ENCODE assay signal across 18 cellular contexts in the genomic region with DNA sequence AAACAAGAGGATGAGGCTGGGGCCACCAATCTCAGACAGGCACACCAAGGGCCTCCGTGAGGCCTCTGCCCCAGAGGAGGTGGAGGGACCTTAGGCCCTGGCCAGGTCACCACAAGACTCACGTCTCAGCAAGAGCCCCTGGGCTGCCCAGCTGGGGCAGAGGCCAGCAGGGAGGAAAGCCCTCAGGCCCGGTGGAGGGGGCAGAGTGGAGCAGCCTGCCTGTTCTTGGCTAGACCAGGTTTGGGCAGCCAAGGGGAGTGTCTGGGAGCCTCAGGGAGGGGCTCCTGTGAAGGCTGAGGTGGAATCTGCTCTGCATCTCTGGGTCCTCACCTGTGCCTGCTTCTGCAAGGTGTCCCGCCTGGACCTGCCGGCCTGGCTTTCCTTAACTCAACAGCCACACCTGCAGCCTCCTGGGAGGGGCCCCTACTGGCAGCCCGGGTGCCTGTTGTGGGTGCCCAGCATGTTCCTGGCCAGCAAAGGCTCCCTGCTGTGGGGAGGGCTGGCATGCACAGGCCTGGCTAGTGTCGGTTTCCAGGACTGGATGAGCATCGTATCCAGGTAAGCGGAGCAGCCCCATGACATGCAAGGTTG. TPM values are rescaled to one million over a fixed set of nuclear protein-coding genes. Genes with fewer than 3 reads are reported as not detected.
DNase-seq lines count a peak whose midpoint lies in the region; ATAC-seq, FAIRE-seq and TF ChIP-seq lines count a peak whose summit lies in the region.
"Had no signal": no experiment of that assay in that cellular context is flagged by ENCODE, and none has a peak within 500 bp of the region (broad histone marks: within the 10 kb centered on the region; RNA-seq: fewer than 3 reads in every experiment).

No MANE protein-coding gene starts in this region.

- H3K27me3 Mint-ChIP-seq in activated T-cell treated with anti-CD3 and anti-CD28 coated beads, Interleukin-2, amount 50 U/mL, for 24 hours, result no peaks in the 10 kb centered on the region

- in situ Hi-C loops in mammary epithelial cell (cut with MboI; ENCODE audit: low sequenced_read_pairs in 2 of 2), result no loop called here

- TF ChIP-seq CTCF in mammary epithelial cell (conservative IDR thresholded peaks at IDR 0.05 in 1 of 2, IDR thresholded peaks at IDR 0.05 in 1 of 2; ENCODE audit: extremely low read depth in 1 of 2, insufficient read depth in 1 of 2, low read depth in 1 of 2, low read length in 2 of 2) (peak in 1 of 2 donors; percentile 31), kidney (IDR thresholded peaks at IDR 0.05; ENCODE audit: borderline replicate concordance, extremely low read depth, insufficient read depth) (no peak)

- no peaks in the 10 kb centered on the region for H4K20me1 ChIP-seq in mammary epithelial cell (ENCODE audit: insufficient read depth, low read length)

- H3K4me2 ChIP-seq in mammary epithelial cell (ENCODE audit: insufficient read depth, low read depth, low read length), result no peak overlapping the region
- H3K4me2 ChIP-seq: A549 had no signal

- H3K36me3 Mint-ChIP-seq in activated T-cell treated with anti-CD3 and anti-CD28 coated beads, Interleukin-2, amount 50 U/mL, for 24 hours (ENCODE audit: low read depth), result peaks cover 94% of the 10 kb centered on the region

- FAIRE-seq in kidney (lab: Jason Lieb, UNC), result no peak
- FAIRE-seq: A549, H54, HepG2 had no signal

- H2AFZ ChIP-seq in mammary epithelial cell (ENCODE audit: low read depth, low read length), result no peak overlapping the region

- no peak overlapping the region for H3K4me3 Mint-ChIP-seq in activated T-cell treated with anti-CD3 and anti-CD28 coated beads, Interleukin-2, amount 50 U/mL, for 24 hours

- H3K4me1 ChIP-seq in mammary epithelial cell (ENCODE audit: insufficient read depth, low read length) (peaks cover 5% of the 10 kb centered on the region), kidney (ENCODE audit: control insufficient read depth in 1 of 2, insufficient read depth in 1 of 2, low read depth in 1 of 2, low read length in 2 of 2) (no peaks in the 10 kb centered on the region), aorta (ENCODE audit: control insufficient read depth in 1 of 2, insufficient read depth in 2 of 2, low read length in 2 of 2) (no peaks in the 10 kb centered on the region)
- H3K4me1 ChIP-seq: A549 had no signal

- DNase-seq in activated T-cell treated with anti-CD3 and anti-CD28 coated beads, Interleukin-2, amount 50 U/mL, for 24 hours, result no peak
- DNase-seq in activated T-cell treated with anti-CD3 and anti-CD28 coated beads, Interleukin-2, amount 50 U/mL, for 1 hour, result no peak
- DNase-seq in mammary epithelial cell, result peak; percentile 58
- DNase-seq in kidney, result peak; percentile 53
- peak; percentile 21 to 53 for DNase-seq in aorta
- no peak for DNase-seq in SHP77 (lab: John Stamatoyannopoulos, UW)
- DNase-seq in pons (ENCODE audit: low spot score), result no peak
- DNase-seq: DMS53, MM.1S, NCI-H1105, NCI-H187 treated with DMSO at 0.1 percent for 48 hours, NCI-H2171 treated with DMSO at 0.1 percent for 48 hours, NCI-H526 treated with DMSO at 0.1 percent for 48 hours had no signal

- H3K36me3 ChIP-seq in mammary epithelial cell (ENCODE audit: insufficient read depth, low read length) (peaks cover 13% of the 10 kb centered on the region), kidney (ENCODE audit: control insufficient read depth in 1 of 2, insufficient read depth in 2 of 2, low read length in 2 of 2) (peaks cover 4 to 21% of the 10 kb centered on the region in 2 donors), aorta (ENCODE audit: control insufficient read depth in 1 of 2, insufficient read depth in 2 of 2, low read length in 1 of 2) (peaks cover 0 to 6% of the 10 kb centered on the region in 2 donors)

- no peaks in the 10 kb centered on the region for H3K27me3 ChIP-seq in mammary epithelial cell (ENCODE audit: insufficient read depth, low read length)
- no peaks in the 10 kb centered on the region for H3K27me3 ChIP-seq in aorta (ENCODE audit: control insufficient read depth in 1 of 2, insufficient read depth in 2 of 2, low read length in 1 of 2)

- 68% methylated on average over 8 of the region's 9 CpGs for WGBS in mammary epithelial cell (ENCODE audit: low coverage, missing lambda C conversion rate)
- 88% methylated on average over 9 of the region's 9 CpGs for WGBS in aorta, 2 donors

- BruUV-seq in mammary epithelial cell (replicated peaks; lab: Mats Ljungman, UMichigan), result no TSS peak

- CTCF ChIA-PET in mammary epithelial cell (lab: Charles Lee; ENCODE audit: low non-redundant PET), result no interaction called here

- no peak for ATAC-seq in aorta (ENCODE audit: low FRiP score)
- no peak for ATAC-seq in HG03565 (IDR thresholded peaks at IDR 0.05; ENCODE audit: unreplicated experiment)
- ATAC-seq: A549, HepG2 had no signal

- dilution Hi-C loops in mammary epithelial cell (cut with HindIII; ENCODE audit: low sequenced_read_pairs), result no loop called here

- H3K27ac ChIP-seq in mammary epithelial cell (ENCODE audit: insufficient read depth, low read depth, low read length), result no peak overlapping the region
- no peak overlapping the region for H3K27ac ChIP-seq in kidney (ENCODE audit: low read depth in 2 of 2, low read length in 2 of 2)
- no peak overlapping the region for H3K27ac ChIP-seq in aorta (ENCODE audit: low read depth in 1 of 2, low read length in 2 of 2)
- H3K27ac ChIP-seq: A549, C4-2B had no signal

- intact Hi-C loops in mammary epithelial cell (cut with micrococcal nuclease) (no loop called here), kidney (cut with DNase I) (no loop called here), aorta (cut with DNase I) (no loop called here)

- H3K9ac ChIP-seq in mammary epithelial cell (ENCODE audit: insufficient read depth, low read length) (no peak overlapping the region), kidney (ENCODE audit: low read length in 2 of 2) (no peak overlapping the region)

- no peaks in the 10 kb centered on the region for H3K79me2 ChIP-seq in mammary epithelial cell (ENCODE audit: insufficient read depth, low read length)

- H3K9me3 Mint-ChIP-seq in activated T-cell treated with anti-CD3 and anti-CD28 coated beads, Interleukin-2, amount 50 U/mL, for 24 hours, result peaks cover 2% of the 10 kb centered on the region

- no peak overlapping the region for H3K4me3 ChIP-seq in mammary epithelial cell (replicated peaks in 1 of 3; ENCODE audit: insufficient read depth in 1 of 3, low read depth in 2 of 3, low read length in 3 of 3)
- H3K4me3 ChIP-seq in kidney (ENCODE audit: low read length in 2 of 2), result no peak overlapping the region
- H3K4me3 ChIP-seq in aorta (ENCODE audit: low read length in 2 of 2), result no peak overlapping the region
- H3K4me3 ChIP-seq: A549 had no signal

- H3K9me3 ChIP-seq in mammary epithelial cell (replicated peaks; ENCODE audit: insufficient read depth, low read length) (no peaks in the 10 kb centered on the region), kidney (ENCODE audit: control insufficient read depth in 1 of 2, low read length in 2 of 2) (no peaks in the 10 kb centered on the region), aorta (ENCODE audit: control insufficient read depth, low read length) (no peaks in the 10 kb centered on the region)
- H3K9me3 ChIP-seq: A549 had no signal

- H3K27ac Mint-ChIP-seq in activated T-cell treated with anti-CD3 and anti-CD28 coated beads, Interleukin-2, amount 50 U/mL, for 24 hours, result peak overlapping the region; percentile 47

- peaks cover 1% of the 10 kb centered on the region for H3K4me1 Mint-ChIP-seq in activated T-cell treated with anti-CD3 and anti-CD28 coated beads, Interleukin-2, amount 50 U/mL, for 24 hours (ENCODE audit: low read depth)

RNA-seq across cellular contexts. Expression of a gene that starts 11.9 kb away (rescaled TPM):
- 10 to 100 TPM; 37.7 to 62.6 TPM for total RNA-seq in mammary epithelial cell
- 27.4 TPM for polyA plus RNA-seq in mammary epithelial cell
- polyA minus RNA-seq in mammary epithelial cell, result 73.9 TPM
- total RNA-seq in kidney, result 26.3 TPM
- 11.5 TPM for polyA plus RNA-seq in kidney (ENCODE audit: insufficient read depth, low read depth, low replicate concordance)
- total RNA-seq in aorta, result 10 to 100 TPM; 13.1 to 16.4 TPM
- polyA plus RNA-seq in aorta, result 10 to 100 TPM; 12.2 to 13.6 TPM

RNA-seq across cellular contexts. Expression of a gene that starts 23.7 kb away (rescaled TPM):
- 100 to 1,000 TPM; 267 to 360 TPM for total RNA-seq in mammary epithelial cell
- polyA plus RNA-seq in mammary epithelial cell, result 270 TPM
- polyA minus RNA-seq in mammary epithelial cell, result 50.0 TPM
- 134 TPM for total RNA-seq in kidney
- 173 TPM for polyA plus RNA-seq in kidney (ENCODE audit: insufficient read depth, low read depth, low replicate concordance)
- total RNA-seq in aorta, result 100 to 1,000 TPM in 1 of 2 donors, 10 to 100 TPM in 1; 88.7 to 120 TPM
- polyA plus RNA-seq in aorta, result 100 to 1,000 TPM; 287 to 311 TPM

RNA-seq across cellular contexts. Expression of a gene that starts 31.8 kb away (rescaled TPM):
- total RNA-seq in mammary epithelial cell, result 10 to 100 TPM; 17.5 to 18.7 TPM
- polyA plus RNA-seq in mammary epithelial cell, result 19.9 TPM
- polyA minus RNA-seq in mammary epithelial cell, result 11.4 TPM
- 24.8 TPM for total RNA-seq in kidney
- 74.7 TPM for polyA plus RNA-seq in kidney (ENCODE audit: insufficient read depth, low read depth, low replicate concordance)
- total RNA-seq in aorta, result 10 to 100 TPM in 1 of 2 donors, 1 to 10 TPM in 1; 9.8 to 10.0 TPM
- 10 to 100 TPM in 1 of 2 donors, 1 to 10 TPM in 1; 6.5 to 12.8 TPM for polyA plus RNA-seq in aorta

Comparison
In these comparisons a context has a peak if more than half of its experiments do, and no peak if none do; other contexts are left out.
1. DNase-seq: peak in mammary epithelial cell (single experiment), kidney (single experiment) and aorta (2 of 2); none in activated T-cell treated with anti-CD3 and anti-CD28 coated beads, Interleukin-2, amount 50 U/mL, for 24 hours (single experiment), activated T-cell treated with anti-CD3 and anti-CD28 coated beads, Interleukin-2, amount 50 U/mL, for 1 hour (single experiment), SHP77 (0 of 2) and pons (single experiment).